In the genomic region with DNA sequence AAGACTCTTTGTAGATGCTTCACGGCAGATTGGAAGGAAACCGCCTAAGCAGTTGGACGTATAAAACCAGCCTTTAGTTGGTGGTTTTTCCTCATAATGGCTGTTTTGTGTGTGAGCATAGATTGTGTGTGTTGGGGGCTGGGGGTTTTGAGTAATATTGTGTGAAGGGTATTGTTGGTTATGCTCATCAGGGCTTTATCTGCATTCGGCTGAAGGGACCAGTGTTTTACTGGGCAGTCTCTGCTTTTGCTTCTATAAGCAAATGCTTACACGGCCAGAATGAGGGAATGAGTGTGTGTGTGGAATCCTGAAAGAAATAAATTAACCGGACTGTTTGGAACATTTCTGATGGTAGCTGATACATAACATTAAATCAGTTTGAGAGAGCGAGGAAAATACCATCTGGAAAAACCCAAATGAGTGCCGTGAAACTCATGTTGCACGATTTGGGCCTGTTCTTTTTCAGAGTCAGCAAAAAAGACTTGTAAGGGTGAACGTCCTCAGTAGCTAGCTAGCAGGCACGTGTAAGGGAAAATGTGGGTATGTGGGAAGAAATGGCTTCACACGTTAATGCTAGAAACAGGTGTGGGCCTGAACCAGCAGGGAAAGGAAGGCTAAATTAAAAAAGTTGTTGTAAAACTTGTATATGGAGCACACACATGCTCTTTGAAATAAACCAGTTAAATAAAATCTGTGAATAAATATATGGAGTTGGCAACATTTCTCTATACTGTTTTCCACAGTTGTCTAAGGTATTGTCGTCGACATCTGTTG, we compare ENCODE assay signal across 15 cellular contexts. TPM values are rescaled to one million over a fixed set of nuclear protein-coding genes. Genes with fewer than 3 reads are reported as not detected.
DNase-seq lines count a peak whose midpoint lies in the region; ATAC-seq, FAIRE-seq and TF ChIP-seq lines count a peak whose summit lies in the region.
"Had no signal": no experiment of that assay in that cellular context is flagged by ENCODE, and none has a peak within 500 bp of the region (broad histone marks: within the 10 kb centered on the region; RNA-seq: fewer than 3 reads in every experiment).

No MANE protein-coding gene starts in this region.

- peaks cover 5% of the 10 kb centered on the region for H3K4me1 ChIP-seq in astrocyte (ENCODE audit: insufficient read depth, low read length)
- peaks cover 0 to 14% of the 10 kb centered on the region in 2 donors for H3K4me1 ChIP-seq in left lung
- peaks cover 10 to 62% (median 35%) of the 10 kb centered on the region in 4 donors for H3K4me1 ChIP-seq in stomach
- H3K4me1 ChIP-seq in endodermal cell (ENCODE audit: control insufficient read depth, insufficient read depth, low read length), result no peaks in the 10 kb centered on the region

- no peak overlapping the region for H3K4me3 ChIP-seq in astrocyte (ENCODE audit: insufficient read depth, low read depth, low read length)
- peak overlapping the region; percentile 79 to 89 for H3K4me3 ChIP-seq in left lung
- H3K4me3 ChIP-seq in stomach, result peak overlapping the region; percentile 59 to 95 (median 75)
- H3K4me3 ChIP-seq in endodermal cell (ENCODE audit: low read length), result no peak overlapping the region
- H3K4me3 ChIP-seq: HAP-1 had no signal

- H3K27ac ChIP-seq in astrocyte (ENCODE audit: low read depth, low read length) (no peak overlapping the region), left lung (no peak overlapping the region), stomach (peak overlapping the region in 3 of 5 donors; percentile 77 to 87 (median 83)), endodermal cell (ENCODE audit: low read depth, low read length) (no peak overlapping the region)
- H3K27ac ChIP-seq: C4-2B, neutrophil had no signal

- H3K79me2 ChIP-seq in astrocyte (ENCODE audit: insufficient read depth, low read length), result no peaks in the 10 kb centered on the region

- H3K9ac ChIP-seq in astrocyte (ENCODE audit: low read length) (no peak overlapping the region), endodermal cell (ENCODE audit: extremely low read depth, low read length, poor library complexity, severe bottlenecking) (no peak overlapping the region)

- TF ChIP-seq CTCF in astrocyte (IDR thresholded peaks at IDR 0.05; ENCODE audit: insufficient read depth, low read depth, low read length) (no peak), left lung (IDR thresholded peaks at IDR 0.05) (no peak), stomach (IDR thresholded peaks at IDR 0.05) (no peak), endodermal cell (conservative IDR thresholded peaks at IDR 0.05) (no peak)

- peaks cover 5% of the 10 kb centered on the region for H3K27me3 Mint-ChIP-seq in astrocyte (ENCODE audit: low read depth, unreplicated experiment)
- H3K27me3 Mint-ChIP-seq in endodermal cell (ENCODE audit: insufficient read depth), result peaks cover 50% of the 10 kb centered on the region

- DNase-seq in astrocyte (ENCODE audit: low read depth), result no peak
- no peak for DNase-seq in left lung
- DNase-seq in stomach, result no peak
- no peak for DNase-seq in endodermal cell
- no peak for DNase-seq in NCI-H2196 treated with DMSO at 0.1 percent for 48 hours (lab: John Stamatoyannopoulos, UW; ENCODE audit: unreplicated experiment)
- DNase-seq in SKM-1 (lab: John Stamatoyannopoulos, UW; ENCODE audit: unreplicated experiment), result no peak
- no peak for DNase-seq in MV-4-11 (lab: John Stamatoyannopoulos, UW)
- DNase-seq: activated CD8-positive, alpha-beta T cell treated with anti-CD3 and anti-CD28 coated beads for 36 hours; activated gamma-delta T cell treated with Interleukin-2 at 50 U/mL for 16 hours; NCI-H345 had no signal

- H3K27ac Mint-ChIP-seq in astrocyte (ENCODE audit: unreplicated experiment) (peak overlapping the region; percentile 21), endodermal cell (no peak overlapping the region)
- H3K27ac Mint-ChIP-seq: activated CD8-positive, alpha-beta T cell treated with anti-CD3 and anti-CD28 coated beads for 36 hours had no signal

- no peaks in the 10 kb centered on the region for H3K36me3 Mint-ChIP-seq in astrocyte (ENCODE audit: low read depth, unreplicated experiment)
- no peaks in the 10 kb centered on the region for H3K36me3 Mint-ChIP-seq in endodermal cell (ENCODE audit: low read depth)

- WGBS in stomach, 5 donors, result 81 to 91% (median 86%) methylated on average over 14 of the region's 14 CpGs
- WGBS in endodermal cell (ENCODE audit: insufficient coverage in 1 of 2, insufficient read length in 1 of 2), 2 experiments, result 92% methylated on average over 10 to 14 of the region's 14 CpGs

- no peak for TF ChIP-seq POLR2A in stomach (IDR thresholded peaks at IDR 0.05)

- H3K4me2 ChIP-seq in astrocyte (ENCODE audit: low read length), result no peak overlapping the region

- H2AFZ ChIP-seq in astrocyte (ENCODE audit: low read depth, low read length), result no peak overlapping the region

- H3K27me3 ChIP-seq in astrocyte (ENCODE audit: insufficient read depth, low read length) (peaks cover 11% of the 10 kb centered on the region), left lung (peaks cover 0 to 28% of the 10 kb centered on the region in 2 donors), stomach (peaks cover 0 to 11% (median 0%) of the 10 kb centered on the region in 3 donors), endodermal cell (ENCODE audit: control insufficient read depth, insufficient read depth, low read length, poor library complexity, severe bottlenecking) (peaks cover 68% of the 10 kb centered on the region)

- H3K9me3 ChIP-seq in astrocyte (ENCODE audit: insufficient read depth, low read depth, low read length) (no peaks in the 10 kb centered on the region), left lung (no peaks in the 10 kb centered on the region), stomach (no peaks in the 10 kb centered on the region), endodermal cell (ENCODE audit: control insufficient read depth, low read length) (no peaks in the 10 kb centered on the region)
- H3K9me3 ChIP-seq: HAP-1, neutrophil had no signal

- FAIRE-seq in G401.6 (lab: Jason Lieb, UNC) (peak; percentile 64), astrocyte (lab: Jason Lieb, UNC) (no peak)
- FAIRE-seq: keratinocyte had no signal

- H3K9me3 Mint-ChIP-seq in astrocyte (ENCODE audit: unreplicated experiment) (no peaks in the 10 kb centered on the region), endodermal cell (no peaks in the 10 kb centered on the region)
- H3K9me3 Mint-ChIP-seq: activated CD8-positive, alpha-beta T cell treated with anti-CD3 and anti-CD28 coated beads for 36 hours had no signal

- no peaks in the 10 kb centered on the region for H4K20me1 ChIP-seq in astrocyte (ENCODE audit: insufficient read depth, low read length)

- H3K36me3 ChIP-seq in astrocyte (ENCODE audit: insufficient read depth, low read length), result no peaks in the 10 kb centered on the region
- no peaks in the 10 kb centered on the region for H3K36me3 ChIP-seq in left lung
- H3K36me3 ChIP-seq in stomach, result no peaks in the 10 kb centered on the region
- no peaks in the 10 kb centered on the region for H3K36me3 ChIP-seq in endodermal cell (ENCODE audit: control insufficient read depth, insufficient read depth, low read length)
- H3K36me3 ChIP-seq: HAP-1, neutrophil had no signal

- H3K4me3 Mint-ChIP-seq in astrocyte (ENCODE audit: unreplicated experiment) (peak overlapping the region; percentile 89), endodermal cell (no peak overlapping the region)
- H3K4me3 Mint-ChIP-seq: activated CD8-positive, alpha-beta T cell treated with anti-CD3 and anti-CD28 coated beads for 36 hours had no signal

- intact Hi-C loops in left lung (cut with DNase I) (no loop called here), stomach (cut with DNase I; ENCODE audit: low total_unique reads) (no loop called here)

- H3K4me1 Mint-ChIP-seq in astrocyte (ENCODE audit: low read depth, unreplicated experiment) (peaks cover 23% of the 10 kb centered on the region), endodermal cell (peaks cover 13% of the 10 kb centered on the region)

- TF ChIP-seq EP300 in stomach (IDR thresholded peaks at IDR 0.05), result no peak

- no peak for ATAC-seq in left lung
- ATAC-seq: activated CD8-positive, alpha-beta T cell treated with anti-CD3 and anti-CD28 coated beads for 36 hours had no signal

RNA-seq across cellular contexts. Expression of gene MITF, which starts 2.0 kb away (rescaled TPM):
- total RNA-seq in astrocyte (6.0 and 6.2 TPM in 2 replicates), left lung (10 to 100 TPM; 24.3 to 29.6 TPM), stomach (10 to 100 TPM in 4 of 5 donors, 1 to 10 TPM in 1; 3.5 to 61.3 (median 26.3) TPM), endodermal cell (1 to 10 TPM; 1.8 to 3.0 TPM)
- 1 to 10 TPM; 3.7 to 8.2 (median 7.3) TPM for polyA plus RNA-seq in stomach
- polyA plus RNA-seq in endodermal cell (2013, experiment 1 of 2), result 2.9 TPM
- 1.8 TPM for polyA plus RNA-seq in endodermal cell (2013, experiment 2 of 2)
- total RNA-seq: activated CD8-positive, alpha-beta T cell treated with anti-CD3 and anti-CD28 coated beads for 36 hours had no signal

Comparison
In these comparisons a context has a peak if more than half of its experiments do, and no peak if none do; other contexts are left out.
1. H3K27ac ChIP-seq: peak in stomach (3 of 5); none in astrocyte (single experiment), left lung (0 of 2) and endodermal cell (single experiment).
2. H3K4me3 ChIP-seq: peak in left lung (2 of 2) and stomach (4 of 4); none in astrocyte (single experiment) and endodermal cell (single experiment).